In genomic region chr17:51275381-51275780, GRCh38 we compare ENCODE assay signal across 20 cellular contexts. TPM values are rescaled to one million over a fixed set of nuclear protein-coding genes. Genes with fewer than 3 reads are reported as not detected.
DNase-seq lines count a peak whose midpoint lies in the region; ATAC-seq and TF ChIP-seq lines count a peak whose summit lies in the region.
"Had no signal": no experiment of that assay in that cellular context is flagged by ENCODE, and none has a peak within 500 bp of the region (broad histone marks: within the 10 kb centered on the region; RNA-seq: fewer than 3 reads in every experiment).

No MANE protein-coding gene starts in this region.

- H3K27me3 ChIP-seq in hepatocyte: no peaks in the 10 kb centered on the region

- H3K79me2 ChIP-seq in hepatocyte: peaks cover 8% of the 10 kb centered on the region

- H3K9me3 Mint-ChIP-seq in activated T-cell treated with anti-CD3 and anti-CD28 coated beads, Interleukin-2, amount 50 U/mL, for 24 hours: no peaks in the 10 kb centered on the region
- H3K9me3 Mint-ChIP-seq in stimulated activated effector memory CD8-positive, alpha-beta T cell treated with anti-CD3 and anti-CD28 coated beads, Interleukin-12 subunit alpha, Interleukin-12 subunit beta, amount 100 ng/mL, for 72 hours: no peaks in the 10 kb centered on the region
- H3K9me3 Mint-ChIP-seq: activated naive CD4-positive, alpha-beta T cell treated with anti-CD3 and anti-CD28 coated beads for 36 hours; H9; naive B cell; type B pancreatic cell had no signal

- TF ChIP-seq CTCF in fibroblast of mammary gland (conservative IDR thresholded peaks at IDR 0.05; ENCODE audit: control insufficient read depth, insufficient read depth, low read depth, low read length) (no peak), hepatocyte (IDR thresholded peaks at IDR 0.05; ENCODE audit: poor library complexity) (no peak)

- no peak overlapping the region for H3K4me3 Mint-ChIP-seq in activated T-cell treated with anti-CD3 and anti-CD28 coated beads, Interleukin-2, amount 50 U/mL, for 24 hours
- H3K4me3 Mint-ChIP-seq in stimulated activated effector memory CD8-positive, alpha-beta T cell treated with anti-CD3 and anti-CD28 coated beads, Interleukin-12 subunit alpha, Interleukin-12 subunit beta, amount 100 ng/mL, for 72 hours: no peak overlapping the region
- H3K4me3 Mint-ChIP-seq: activated naive CD4-positive, alpha-beta T cell treated with anti-CD3 and anti-CD28 coated beads for 36 hours; H9; naive B cell; type B pancreatic cell had no signal

- H3K4me3 ChIP-seq in fibroblast of mammary gland (ENCODE audit: control insufficient read depth, low read depth, low read length): no peak overlapping the region
- H3K4me3 ChIP-seq in hepatocyte: no peak overlapping the region
- H3K4me3 ChIP-seq: prostate gland had no signal

- H3K9me2 ChIP-seq in hepatocyte (replicated peaks; ENCODE audit: insufficient read depth): no peaks in the 10 kb centered on the region

- H3K4me1 ChIP-seq in hepatocyte (ENCODE audit: insufficient read depth): no peaks in the 10 kb centered on the region
- H3K4me1 ChIP-seq: prostate gland had no signal

- WGBS in hepatocyte (ENCODE audit: low lambda C conversion rate, missing lambda C conversion rate): 100% methylated on average over 1 of the region's 1 CpG

- no peak for DNase-seq in activated T-cell treated with anti-CD3 and anti-CD28 coated beads, Interleukin-2, amount 50 U/mL, for 24 hours
- no peak for DNase-seq in activated T-cell treated with anti-CD3 and anti-CD28 coated beads, Interleukin-2, amount 50 U/mL, for 1 hour
- DNase-seq in RPMI7951 (ENCODE audit: low read depth) (peak; percentile 13), fibroblast of mammary gland (ENCODE audit: low read depth) (peak; percentile 55), SW480 (ENCODE audit: low spot score) (no peak), NCI-H187 treated with DMSO at 0.1 percent for 48 hours (lab: John Stamatoyannopoulos, UW) (no peak), hepatocyte (ENCODE audit: low spot score) (no peak)
- no peak for DNase-seq in stimulated activated effector memory CD8-positive, alpha-beta T cell treated with anti-CD3 and anti-CD28 coated beads, Interleukin-12 subunit alpha, Interleukin-12 subunit beta, amount 100 ng/mL, for 72 hours (ENCODE audit: low spot score in 2 of 2)
- DNase-seq: activated CD4-positive, alpha-beta T cell treated with anti-CD3 and anti-CD28 coated beads for 1 hour; activated CD8-positive, alpha-beta memory T cell treated with anti-CD3 and anti-CD28 coated beads, Interleukin-2, amount 50 U/mL, for 48 hours; activated naive CD4-positive, alpha-beta T cell treated with anti-CD3 and anti-CD28 coated beads for 36 hours; H9; naive B cell; NCI-H1694 treated with DMSO at 0.1 percent for 48 hours; NCI-H446; SHP77 treated with DMSO at 0.1 percent for 48 hours; stimulated activated naive CD4-positive, alpha-beta T cell; T1000 had no signal

- H3K36me3 Mint-ChIP-seq in activated T-cell treated with anti-CD3 and anti-CD28 coated beads, Interleukin-2, amount 50 U/mL, for 24 hours (ENCODE audit: low read depth): peaks cover 97% of the 10 kb centered on the region
- peaks cover 100% of the 10 kb centered on the region for H3K36me3 Mint-ChIP-seq in stimulated activated effector memory CD8-positive, alpha-beta T cell treated with anti-CD3 and anti-CD28 coated beads, Interleukin-12 subunit alpha, Interleukin-12 subunit beta, amount 100 ng/mL, for 72 hours

- no peak overlapping the region for H2AFZ ChIP-seq in hepatocyte

- no peaks in the 10 kb centered on the region for H3K27me3 Mint-ChIP-seq in activated T-cell treated with anti-CD3 and anti-CD28 coated beads, Interleukin-2, amount 50 U/mL, for 24 hours
- H3K27me3 Mint-ChIP-seq: naive B cell, type B pancreatic cell had no signal

- peak overlapping the region; percentile 75 for H3K27ac Mint-ChIP-seq in activated T-cell treated with anti-CD3 and anti-CD28 coated beads, Interleukin-2, amount 50 U/mL, for 24 hours
- no peak overlapping the region for H3K27ac Mint-ChIP-seq in stimulated activated effector memory CD8-positive, alpha-beta T cell treated with anti-CD3 and anti-CD28 coated beads, Interleukin-12 subunit alpha, Interleukin-12 subunit beta, amount 100 ng/mL, for 72 hours
- H3K27ac Mint-ChIP-seq: activated naive CD4-positive, alpha-beta T cell treated with anti-CD3 and anti-CD28 coated beads for 36 hours; H9; naive B cell; type B pancreatic cell had no signal

- no peak overlapping the region for H3K4me2 ChIP-seq in hepatocyte

- ATAC-seq in stimulated activated effector memory CD8-positive, alpha-beta T cell treated with anti-CD3 and anti-CD28 coated beads, Interleukin-12 subunit alpha, Interleukin-12 subunit beta, amount 100 ng/mL, for 72 hours: no peak

- H3K36me3 ChIP-seq in hepatocyte (replicated peaks; ENCODE audit: insufficient read depth, low read depth): no peaks in the 10 kb centered on the region

- no peak overlapping the region for H3K27ac ChIP-seq in hepatocyte
- H3K27ac ChIP-seq: prostate gland had no signal

- H3K9me3 ChIP-seq in hepatocyte (ENCODE audit: low read depth): no peaks in the 10 kb centered on the region
- H3K9me3 ChIP-seq: prostate gland had no signal

- H4K20me1 ChIP-seq in hepatocyte (ENCODE audit: insufficient read depth, poor library complexity, severe bottlenecking): peaks cover 11% of the 10 kb centered on the region

- peaks cover 36% of the 10 kb centered on the region for H3K4me1 Mint-ChIP-seq in activated T-cell treated with anti-CD3 and anti-CD28 coated beads, Interleukin-2, amount 50 U/mL, for 24 hours (ENCODE audit: low read depth)
- peaks cover 6% of the 10 kb centered on the region for H3K4me1 Mint-ChIP-seq in stimulated activated effector memory CD8-positive, alpha-beta T cell treated with anti-CD3 and anti-CD28 coated beads, Interleukin-12 subunit alpha, Interleukin-12 subunit beta, amount 100 ng/mL, for 72 hours
- H3K4me1 Mint-ChIP-seq: H9 had no signal

RNA-seq across cellular contexts. Expression of gene UTP18, which starts 15.0 kb away (rescaled TPM):
- total RNA-seq in RPMI7951 (2014; rRNA removed; shearing (Covaris generic)): 51.8 and 52.4 TPM in 2 replicates
- 30.3 and 31.3 TPM in 2 replicates for total RNA-seq in hepatocyte
- 31.8 and 38.2 TPM in 2 replicates for polyA plus RNA-seq in hepatocyte

RNA-seq across cellular contexts. Expression of gene MBTD1, which starts 15.5 kb away (rescaled TPM):
- total RNA-seq in RPMI7951 (2014; rRNA removed; shearing (Covaris generic)): 4.9 and 8.2 TPM in 2 replicates
- total RNA-seq in hepatocyte: 15.3 and 24.2 TPM in 2 replicates
- polyA plus RNA-seq in hepatocyte: 3.2 and 4.5 TPM in 2 replicates

Comparison
In these comparisons a context has a peak if more than half of its experiments do, and no peak if none do; other contexts are left out.
1. DNase-seq: peak in RPMI7951 (single experiment) and fibroblast of mammary gland (single experiment); none in activated T-cell treated with anti-CD3 and anti-CD28 coated beads, Interleukin-2, amount 50 U/mL, for 24 hours (single experiment), activated T-cell treated with anti-CD3 and anti-CD28 coated beads, Interleukin-2, amount 50 U/mL, for 1 hour (single experiment), SW480 (single experiment), stimulated activated effector memory CD8-positive, alpha-beta T cell treated with anti-CD3 and anti-CD28 coated beads, Interleukin-12 subunit alpha, Interleukin-12 subunit beta, amount 100 ng/mL, for 72 hours (0 of 2), NCI-H187 treated with DMSO at 0.1 percent for 48 hours (single experiment) and hepatocyte (single experiment).